Comparison of ENCODE assay signal across 16 cellular contexts in the genomic region with DNA sequence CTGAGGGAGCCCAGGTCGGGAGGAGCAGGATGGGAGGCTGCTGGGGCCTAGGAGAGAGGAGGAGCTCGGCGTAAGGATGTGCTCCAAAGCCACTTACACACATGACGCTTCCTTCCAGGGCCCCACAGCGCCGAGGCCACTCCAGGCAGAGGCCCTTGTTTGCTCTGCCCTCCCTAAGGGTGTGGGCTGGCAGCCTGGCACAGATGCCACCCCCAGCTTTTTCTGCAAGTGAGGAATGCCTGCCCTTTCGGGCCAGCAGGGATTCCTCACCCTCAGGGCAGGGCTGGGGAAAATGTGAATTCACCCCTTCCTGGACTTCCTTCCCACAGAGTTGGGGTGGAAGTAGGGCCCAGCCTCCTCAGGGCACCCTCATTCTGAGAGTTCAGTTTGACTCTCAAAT. TPM values are rescaled to one million over a fixed set of nuclear protein-coding genes. Genes with fewer than 3 reads are reported as not detected.
DNase-seq lines count a peak whose midpoint lies in the region; ATAC-seq and TF ChIP-seq lines count a peak whose summit lies in the region.
"Had no signal": no experiment of that assay in that cellular context is flagged by ENCODE, and none has a peak within 500 bp of the region (broad histone marks: within the 10 kb centered on the region; RNA-seq: fewer than 3 reads in every experiment).

No MANE protein-coding gene starts in this region.

- H3K9me3 Mint-ChIP-seq in CD4-positive, alpha-beta memory T cell = no peaks in the 10 kb centered on the region
- H3K9me3 Mint-ChIP-seq: endodermal cell, neural crest cell, WTC11 had no signal

- no peaks in the 10 kb centered on the region for H3K4me1 ChIP-seq in foreskin keratinocyte
- peaks cover 16% of the 10 kb centered on the region for H3K4me1 ChIP-seq in osteoblast (ENCODE audit: insufficient read depth, low read length)
- H3K4me1 ChIP-seq in CD4-positive, alpha-beta memory T cell (ENCODE audit: insufficient read depth, low read length) = no peaks in the 10 kb centered on the region

- H4K20me1 ChIP-seq in osteoblast (ENCODE audit: insufficient read depth, low read length) = no peaks in the 10 kb centered on the region

- no peaks in the 10 kb centered on the region for H3K9me3 ChIP-seq in osteoblast (ENCODE audit: low read depth, low read length)
- no peaks in the 10 kb centered on the region for H3K9me3 ChIP-seq in CD4-positive, alpha-beta memory T cell (ENCODE audit: control insufficient read depth in 1 of 2, low read length in 2 of 2)

- no peak overlapping the region for H3K4me3 ChIP-seq in osteoblast (ENCODE audit: insufficient read depth, low read length)
- no peak overlapping the region for H3K4me3 ChIP-seq in CD4-positive, alpha-beta memory T cell (ENCODE audit: low read length in 2 of 2)

- H2AFZ ChIP-seq in osteoblast (ENCODE audit: low read length) = no peak overlapping the region

- peak overlapping the region; percentile 44 for H3K4me2 ChIP-seq in osteoblast (ENCODE audit: insufficient read depth, low read length)

- H3K4me1 Mint-ChIP-seq in CD4-positive, alpha-beta memory T cell = peaks cover 0 to 1% (median 0%) of the 10 kb centered on the region in 4 donors
- H3K4me1 Mint-ChIP-seq: neural crest cell had no signal

- ATAC-seq in foreskin keratinocyte = peak; percentile 17
- ATAC-seq in HG02642 (IDR thresholded peaks at IDR 0.05; ENCODE audit: poor library complexity, unreplicated experiment) = no peak
- ATAC-seq: HCT116, WTC11 had no signal

- no peaks in the 10 kb centered on the region for H3K36me3 Mint-ChIP-seq in CD4-positive, alpha-beta memory T cell
- H3K36me3 Mint-ChIP-seq: WTC11 had no signal

- H3K36me3 ChIP-seq in osteoblast (ENCODE audit: insufficient read depth, low read length) = no peaks in the 10 kb centered on the region
- H3K36me3 ChIP-seq in CD4-positive, alpha-beta memory T cell (ENCODE audit: insufficient read depth, low read length) = no peaks in the 10 kb centered on the region

- intact Hi-C loops in CD4-positive, alpha-beta memory T cell (cut with micrococcal nuclease) = no loop called here

- CTCF ChIA-PET in CD4-positive, alpha-beta memory T cell (lab: Charles Lee; ENCODE audit: partially characterized antibody) = no interaction called here

- peaks cover 0 to 2% of the 10 kb centered on the region in 2 donors for H3K27me3 Mint-ChIP-seq in CD4-positive, alpha-beta memory T cell

- no peak overlapping the region for H3K27ac ChIP-seq in foreskin keratinocyte
- no peak overlapping the region for H3K27ac ChIP-seq in osteoblast (ENCODE audit: low read depth, low read length)
- no peak overlapping the region for H3K27ac ChIP-seq in CD4-positive, alpha-beta memory T cell (ENCODE audit: low read depth, low read length)

- POLR2A ChIA-PET in CD4-positive, alpha-beta memory T cell (lab: Charles Lee; ENCODE audit: partially characterized antibody) = no interaction called here

- no peak overlapping the region for H3K27ac Mint-ChIP-seq in CD4-positive, alpha-beta memory T cell
- H3K27ac Mint-ChIP-seq: WTC11 had no signal

- H3K79me2 ChIP-seq in osteoblast (ENCODE audit: insufficient read depth, low read length) = no peaks in the 10 kb centered on the region

- H3K27me3 ChIP-seq in foreskin keratinocyte = peaks cover 3% of the 10 kb centered on the region
- no peaks in the 10 kb centered on the region for H3K27me3 ChIP-seq in osteoblast (ENCODE audit: insufficient read depth, low read length)
- H3K27me3 ChIP-seq in CD4-positive, alpha-beta memory T cell (ENCODE audit: insufficient read depth, low read length) = no peaks in the 10 kb centered on the region

- DNase-seq in A172 (ENCODE audit: low spot score) (peak; percentile 60), M059J (ENCODE audit: low read depth) (peak; percentile 45), foreskin keratinocyte (no peak), osteoblast (ENCODE audit: insufficient read length, low spot score, missing footprints) (no peak), superior temporal gyrus (ENCODE audit: extremely low spot score) (no peak), ecto neural progenitor cell (ENCODE audit: low spot score) (no peak)
- DNase-seq in CD4-positive, alpha-beta memory T cell = no peak
- DNase-seq: endodermal cell, NCI-H1930 had no signal

- TF ChIP-seq CTCF in foreskin keratinocyte (conservative IDR thresholded peaks at IDR 0.05) = no peak
- TF ChIP-seq CTCF in osteoblast (IDR thresholded peaks at IDR 0.05; ENCODE audit: extremely low read depth, low read depth, low read length) = no peak

- no peak overlapping the region for H3K4me3 Mint-ChIP-seq in CD4-positive, alpha-beta memory T cell
- H3K4me3 Mint-ChIP-seq: endodermal cell, neural crest cell, WTC11 had no signal

RNA-seq across cellular contexts. Expression of a gene that starts 5.6 kb away (rescaled TPM):
- 25.1 and 25.9 TPM in 2 replicates for total RNA-seq in A172 (2014; rRNA removed; shearing (Covaris generic))
- total RNA-seq in M059J (2014; rRNA removed; shearing (Covaris generic)) = 0.62 and 0.74 TPM in 2 replicates
- not detected in 2 replicates for total RNA-seq in foreskin keratinocyte
- 0.02 and 0.09 TPM in 2 replicates for polyA plus RNA-seq in foreskin keratinocyte
- 0.59 and 0.72 TPM in 2 replicates for total RNA-seq in osteoblast
- not detected for total RNA-seq in CD4-positive, alpha-beta memory T cell
- polyA plus RNA-seq in CD4-positive, alpha-beta memory T cell = not detected

RNA-seq across cellular contexts. Expression of a gene that starts 57.7 kb away (rescaled TPM):
- not detected in 2 replicates for total RNA-seq in A172 (2014; rRNA removed; shearing (Covaris generic))
- not detected in 2 replicates for total RNA-seq in M059J (2014; rRNA removed; shearing (Covaris generic))
- total RNA-seq in foreskin keratinocyte = not detected in 2 replicates
- not detected in 2 replicates for polyA plus RNA-seq in foreskin keratinocyte
- total RNA-seq in osteoblast = not detected in 2 replicates
- not detected for total RNA-seq in CD4-positive, alpha-beta memory T cell
- not detected for polyA plus RNA-seq in CD4-positive, alpha-beta memory T cell
- total RNA-seq: bronchial epithelial cell, endodermal cell, glomerular endothelial cell, kidney epithelial cell, neural crest cell had no signal

Comparison
In these comparisons a context has a peak if more than half of its experiments do, and no peak if none do; other contexts are left out.
1. DNase-seq: peak in A172 (single experiment) and M059J (single experiment); none in foreskin keratinocyte (0 of 2), osteoblast (single experiment), CD4-positive, alpha-beta memory T cell (0 of 5), superior temporal gyrus (single experiment) and ecto neural progenitor cell (single experiment).
2. RNA of a gene that starts 5.6 kb away (total RNA-seq): 25.1 to 25.9 TPM in A172; 0.62 to 0.74 TPM in M059J, 0.59 to 0.72 TPM in osteoblast, not detected in CD4-positive, alpha-beta memory T cell and not detected in foreskin keratinocyte; every median in the first group is over 10 times any median in the second.